ENCODE assay signal across 1 cellular context in the genomic region with DNA sequence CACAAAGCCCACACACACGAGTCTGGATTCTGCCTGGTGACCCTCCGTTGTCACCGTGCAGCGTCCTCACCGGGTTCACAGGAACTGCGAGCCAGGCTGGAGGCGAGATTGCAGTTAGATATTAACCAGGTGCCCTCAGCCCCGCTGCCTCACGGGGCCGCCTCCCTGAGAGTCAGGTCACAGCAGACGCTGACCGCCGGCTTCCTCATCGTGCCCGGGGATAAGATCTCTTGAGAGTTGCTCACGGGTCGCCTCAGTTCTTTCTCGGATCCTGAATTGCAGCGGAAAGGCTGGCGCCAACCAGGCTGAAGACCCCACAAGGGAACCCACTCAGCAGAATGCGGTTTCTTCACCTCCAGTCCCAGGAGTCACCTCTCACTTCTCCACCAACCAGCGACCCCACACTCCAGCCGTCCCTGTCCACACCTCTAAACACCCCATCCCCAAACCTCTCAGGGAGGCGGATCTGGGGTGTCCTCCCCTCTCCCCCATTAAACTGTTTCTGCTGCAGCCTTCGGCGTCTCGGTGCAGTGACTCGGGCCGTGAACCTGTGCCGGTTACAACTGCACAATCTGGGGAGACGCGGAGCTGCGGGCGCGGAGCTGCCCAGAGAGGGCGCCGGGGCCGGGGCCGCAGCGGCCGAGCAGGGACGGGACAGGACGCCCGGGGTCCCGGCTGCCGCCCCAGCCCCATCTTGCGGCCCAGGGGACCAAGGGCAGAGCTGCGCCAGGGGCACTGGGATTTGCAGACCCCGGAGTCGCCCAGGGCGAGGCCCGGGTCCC.
TF ChIP-seq lines count a peak whose summit lies in the region.

No MANE protein-coding gene starts in this region.

TF ChIP-seq in A549, 52 proteins besides CTCF, POLR2A, EP300 and RAD21:
- no peak for TF ChIP-seq EHMT2 (IDR thresholded peaks at IDR 0.05; ENCODE audit: low read depth)
- no peak for TF ChIP-seq SMC3 (IDR thresholded peaks at IDR 0.05)
- TF ChIP-seq, protein P1, sequence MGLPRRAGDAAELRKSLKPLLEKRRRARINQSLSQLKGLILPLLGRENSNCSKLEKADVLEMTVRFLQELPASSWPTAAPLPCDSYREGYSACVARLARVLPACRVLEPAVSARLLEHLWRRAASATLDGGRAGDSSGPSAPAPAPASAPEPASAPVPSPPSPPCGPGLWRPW (IDR thresholded peaks at IDR 0.05), result no peak
- TF ChIP-seq FOXS1 (CRISPR knock-in tag; IDR thresholded peaks at IDR 0.05), result no peak
- TF ChIP-seq BHLHE40 (IDR thresholded peaks at IDR 0.05; ENCODE audit: low read depth, low read length), result no peak
- no peak for TF ChIP-seq FOSB (CRISPR knock-in tag; IDR thresholded peaks at IDR 0.05)
- TF ChIP-seq JUNB (IDR thresholded peaks at IDR 0.05), result no peak
- no peak for TF ChIP-seq CEBPB (IDR thresholded peaks at IDR 0.05)
